Comparison of ENCODE assay signal across 8 cellular contexts in genomic region chr5:71454913-71455312, GRCh38. TPM values are rescaled to one million over a fixed set of nuclear protein-coding genes. Genes with fewer than 3 reads are reported as not detected.
A peak's percentile ranks its signal among the peaks of the same experiment; 100 is the strongest.
DNase-seq lines count a peak whose midpoint lies in the region; ATAC-seq, FAIRE-seq and TF ChIP-seq lines count a peak whose summit lies in the region.

No MANE protein-coding gene starts in this region.

- H2BK20ac ChIP-seq in H1 (ENCODE audit: low read length), result no peak overlapping the region

- CTCF ChIA-PET in H1 (lab: Charles Lee; ENCODE audit: partially characterized antibody), result no interaction called here

- H2BK120ac ChIP-seq in H1 (replicated peaks; ENCODE audit: low read depth, low read length), result no peak overlapping the region

- ATAC-seq in HG02610 (IDR thresholded peaks at IDR 0.05; ENCODE audit: unreplicated experiment) (no peak), HG02678 (IDR thresholded peaks at IDR 0.05; ENCODE audit: unreplicated experiment) (no peak)

- H2BK12ac ChIP-seq in H1 (ENCODE audit: low read depth, low read length), result no peak overlapping the region

- H3K36me3 Mint-ChIP-seq in CD14-positive monocyte, result peaks cover 12 to 16% of the 10 kb centered on the region in 2 donors

- WGBS in H1 (ENCODE audit: extremely low coverage in 1 of 2, insufficient coverage in 1 of 2, insufficient read length in 1 of 2, insufficient replicate concordance in 2 of 2, low coverage in 1 of 2, low lambda C conversion rate in 2 of 2, missing lambda C conversion rate in 1 of 2), 2 experiments, result 79% methylated on average over 19 of the region's 19 CpGs; no CpG with 5 or more reads in 1 of the 2 experiments

- no peaks in the 10 kb centered on the region for H3K9me2 ChIP-seq in OCI-LY1 (ENCODE audit: low read depth, low read length)

- peak overlapping the region; percentile 12; the same call in 1 of the 2 replicates for H4K8ac ChIP-seq in H1 (ENCODE audit: extremely low read depth, insufficient read depth, low read length)

- no peak overlapping the region for H4K5ac ChIP-seq in H1 (ENCODE audit: insufficient read length, low read depth, low read length)

- no peaks in the 10 kb centered on the region for H3F3A ChIP-seq in OCI-LY1 (ENCODE audit: insufficient read depth, low read length)

- TF ChIP-seq POLR2A in H1 (IDR thresholded peaks at IDR 0.05; ENCODE audit: control extremely low read depth in 1 of 2, low read depth in 2 of 2, low read length in 2 of 2), result no peak

- DNase-seq in CD14-positive monocyte (ENCODE audit: low spot score) (no peak), H1 (ENCODE audit: low read depth in 1 of 2, low spot score in 2 of 2) (no peak), osteoblast (ENCODE audit: insufficient read length, low spot score, missing footprints) (no peak), epidermal melanocyte (ENCODE audit: insufficient read length, low spot score) (no peak), SHP77 treated with DMSO at 0.1 percent for 48 hours (lab: John Stamatoyannopoulos, UW) (no peak)

- TF ChIP-seq CTCF in CD14-positive monocyte (IDR thresholded peaks at IDR 0.05) (no peak), OCI-LY1 (IDR thresholded peaks at IDR 0.05; ENCODE audit: low read length) (no peak), H1 (IDR thresholded peaks at IDR 0.05; ENCODE audit: control extremely low read depth in 1 of 3, insufficient read depth in 1 of 3, low read depth in 1 of 3, low read length in 3 of 3) (no peak), osteoblast (IDR thresholded peaks at IDR 0.05; ENCODE audit: extremely low read depth, low read depth, low read length) (no peak)

- H3K27me3 Mint-ChIP-seq in CD14-positive monocyte (ENCODE audit: low read depth in 3 of 3), result peaks cover 14 to 24% (median 14%) of the 10 kb centered on the region in 3 donors

- H3K27ac ChIP-seq in OCI-LY1 (ENCODE audit: low read depth, low read length, poor library complexity, severe bottlenecking) (no peak overlapping the region), H1 (ENCODE audit: low read depth, low read length) (no peak overlapping the region; the same call in 1 of the 2 replicates), osteoblast (ENCODE audit: low read depth, low read length) (peak overlapping the region; percentile 86)

- H3K56ac ChIP-seq in H1 (replicated peaks; ENCODE audit: insufficient read length, low read depth, low read length), result no peak overlapping the region

- TF ChIP-seq EP300 in H1 (IDR thresholded peaks at IDR 0.05; ENCODE audit: borderline replicate concordance in 1 of 2, low read depth in 2 of 2, low read length in 2 of 2), result no peak

- H2AK5ac ChIP-seq in H1 (ENCODE audit: low read depth, low read length), result no peak overlapping the region

- peak overlapping the region; percentile 92 to 98 (median 97) for H3K27ac Mint-ChIP-seq in CD14-positive monocyte

- no peaks in the 10 kb centered on the region for H3K27me3 ChIP-seq in OCI-LY1 (ENCODE audit: insufficient read depth, low read length)
- no peaks in the 10 kb centered on the region for H3K27me3 ChIP-seq in H1 (replicated peaks in 1 of 4; ENCODE audit: control insufficient read depth in 3 of 4, extremely low read depth in 1 of 4, insufficient read depth in 3 of 4, low read length in 3 of 4)
- H3K27me3 ChIP-seq in osteoblast (ENCODE audit: insufficient read depth, low read length), result peaks cover 15% of the 10 kb centered on the region

- H3K4me1 ChIP-seq in OCI-LY1 (ENCODE audit: insufficient read depth, low read length, severe bottlenecking), result peaks cover 21% of the 10 kb centered on the region
- no peaks in the 10 kb centered on the region; a peak in 1 of 7 replicates for H3K4me1 ChIP-seq in H1 (replicated peaks in 1 of 4; ENCODE audit: control insufficient read depth in 3 of 4, insufficient read depth in 4 of 4, low read length in 3 of 4)
- peaks cover 8% of the 10 kb centered on the region for H3K4me1 ChIP-seq in osteoblast (ENCODE audit: insufficient read depth, low read length)

- H3K4me1 Mint-ChIP-seq in CD14-positive monocyte, result peaks cover 22% of the 10 kb centered on the region

- no peaks in the 10 kb centered on the region for H3K79me1 ChIP-seq in H1 (ENCODE audit: low read depth, low read length)

- no peak overlapping the region; the same call in 1 of the 2 replicates for H3K9ac ChIP-seq in OCI-LY1 (ENCODE audit: low read length)
- peak overlapping the region in 2 of 4 experiments; percentile 93; a peak in 2 of 7 replicates for H3K9ac ChIP-seq in H1 (replicated peaks in 1 of 4; ENCODE audit: extremely low read depth in 1 of 4, low read depth in 3 of 4, low read length in 3 of 4)

- intact Hi-C loops in CD14-positive monocyte (cut with micrococcal nuclease), result loop anchor here in 1 of 2 donors (10.0 kb wide), 1 partner anchor 130 kb away; the partner anchor contains the start of gene MCCC2

- H3K4me3 ChIP-seq in OCI-LY1 (ENCODE audit: low read depth, low read length, poor library complexity, severe bottlenecking) (peak overlapping the region; percentile 87), H1 (ENCODE audit: extremely low read depth in 1 of 4, insufficient read depth in 2 of 4, low read depth in 3 of 4, low read length in 4 of 4) (peak overlapping the region; percentile 93 to 98 (median 98); a peak in 6 of 8 replicates), osteoblast (ENCODE audit: insufficient read depth, low read length) (peak overlapping the region; percentile 86)

- H2BK5ac ChIP-seq in H1 (ENCODE audit: low read depth, low read length), result no peak overlapping the region

- no peak overlapping the region for H4K91ac ChIP-seq in H1 (replicated peaks; ENCODE audit: insufficient read length, low read length)

- no peak overlapping the region for H3K18ac ChIP-seq in H1 (ENCODE audit: extremely low read depth, low read length)

- no peak overlapping the region for H3K14ac ChIP-seq in H1 (ENCODE audit: insufficient read length)

- H3K23ac ChIP-seq in H1 (ENCODE audit: insufficient read length), result no peak overlapping the region

- H3K4me2 ChIP-seq in OCI-LY1 (ENCODE audit: low read length), result peak overlapping the region; percentile 94
- H3K4me2 ChIP-seq in H1 (ENCODE audit: insufficient read depth in 1 of 2, low read depth in 2 of 2, low read length in 2 of 2), result peak overlapping the region; percentile 75 to 77
- H3K4me2 ChIP-seq in osteoblast (ENCODE audit: insufficient read depth, low read length), result peak overlapping the region; percentile 95

- peak overlapping the region; percentile 97 to 99 for H3K4me3 Mint-ChIP-seq in CD14-positive monocyte

- H4K20me1 ChIP-seq in OCI-LY1 (ENCODE audit: insufficient read depth, low read length), result no peaks in the 10 kb centered on the region
- H4K20me1 ChIP-seq in H1 (replicated peaks in 1 of 2; ENCODE audit: control insufficient read depth in 1 of 2, insufficient read depth in 2 of 2, low read length in 2 of 2), result no peaks in the 10 kb centered on the region
- peaks cover 12% of the 10 kb centered on the region for H4K20me1 ChIP-seq in osteoblast (ENCODE audit: insufficient read depth, low read length)

- peaks cover 2% of the 10 kb centered on the region; the same call in 1 of the 2 replicates for H3K23me2 ChIP-seq in H1 (ENCODE audit: low read depth, low read length)

- peaks cover 22% of the 10 kb centered on the region for H3K79me2 ChIP-seq in OCI-LY1 (ENCODE audit: insufficient read depth, low read length)
- peaks cover 6 to 35% of the 10 kb centered on the region in 2 experiments; a peak in 3 of 4 replicates for H3K79me2 ChIP-seq in H1 (ENCODE audit: control insufficient read depth in 1 of 2, insufficient read depth in 2 of 2, low read length in 2 of 2)
- H3K79me2 ChIP-seq in osteoblast (ENCODE audit: insufficient read depth, low read length), result peaks cover 39% of the 10 kb centered on the region

- H3K9me3 Mint-ChIP-seq in CD14-positive monocyte, result peaks cover 0 to 2% (median 0%) of the 10 kb centered on the region in 7 donors

- H3K9me3 ChIP-seq in OCI-LY1 (ENCODE audit: low read length), result no peaks in the 10 kb centered on the region
- H3K9me3 ChIP-seq in H1 (ENCODE audit: insufficient read depth in 2 of 2, low read depth in 1 of 2, low read length in 1 of 2), result no peaks in the 10 kb centered on the region
- H3K9me3 ChIP-seq in osteoblast (ENCODE audit: low read depth, low read length), result no peaks in the 10 kb centered on the region

- TF ChIP-seq RAD21 in H1 (IDR thresholded peaks at IDR 0.05 in 1 of 2, conservative IDR thresholded peaks at IDR 0.05 in 1 of 2; ENCODE audit: low read depth in 2 of 2, low read length in 2 of 2), result no peak

- POLR2A ChIA-PET in H1 (lab: Charles Lee; ENCODE audit: partially characterized antibody), result interaction anchor here (1.1 to 1.5 kb wide), 5 partner anchors 21 to 132 kb away, joined by 3 to 6 read pairs (median 3); partner anchors contain the start of gene MCCC2

- no peak for FAIRE-seq in H1 (lab: Jason Lieb, UNC)

- H2AFZ ChIP-seq in OCI-LY1 (ENCODE audit: low read length), result peak overlapping the region; percentile 67
- H2AFZ ChIP-seq in H1 (ENCODE audit: low read length), result peak overlapping the region; percentile 88
- H2AFZ ChIP-seq in osteoblast (ENCODE audit: low read length), result peak overlapping the region; percentile 93

- no peak overlapping the region for H2BK15ac ChIP-seq in H1 (ENCODE audit: low read length)

- H3K4ac ChIP-seq in H1 (replicated peaks; ENCODE audit: insufficient read length, low read depth, low read length), result no peak overlapping the region

- H3K36me3 ChIP-seq in OCI-LY1 (ENCODE audit: insufficient read depth, low read length), result peaks cover 16% of the 10 kb centered on the region
- peaks cover 3 to 15% (median 9%) of the 10 kb centered on the region in 4 experiments; a peak in 4 of 8 replicates for H3K36me3 ChIP-seq in H1 (ENCODE audit: control insufficient read depth in 2 of 4, insufficient read depth in 4 of 4, low read length in 3 of 4)
- H3K36me3 ChIP-seq in osteoblast (ENCODE audit: insufficient read depth, low read length), result peaks cover 15% of the 10 kb centered on the region

TF ChIP-seq in H1, 55 proteins besides CTCF, POLR2A, EP300 and RAD21:
- no peak for TF ChIP-seq CEBPB (IDR thresholded peaks at IDR 0.05; ENCODE audit: low read depth, low read length)

RNA-seq across cellular contexts. Expression of gene BDP1, which starts 0.5 kb away (rescaled TPM):
- polyA plus RNA-seq in CD14-positive monocyte (1 to 10 TPM; 2.0 to 2.7 TPM), H1 (2011; rRNA removed) (3.6 and 4.7 TPM in 2 replicates)
- total RNA-seq in H1 (2021; fragmentation: NEBNext Ultra II Directional; extraction: Animal tissue kit (Norgen Biotek cat#: 25700)), result 28.9 and 32.1 TPM in 2 replicates
- 6.1 TPM for polyA plus RNA-seq in H1 (2011; cell fraction: cytosol; rRNA removed)
- 11.0 TPM for polyA plus RNA-seq in H1 (2011; cell fraction: nucleus; rRNA removed)
- polyA plus RNA-seq in H1 (2012, experiment 1 of 2), result 4.8 to 12.8 TPM (median 6.7 TPM) in 4 replicates
- 0.64 TPM for polyA plus RNA-seq in H1 (2012, experiment 2 of 2)
- polyA plus RNA-seq in H1 (2013, experiment 1 of 2), result 18.4 TPM
- polyA plus RNA-seq in H1 (2013, experiment 2 of 2), result 16.2 TPM
- polyA minus RNA-seq in H1 (2011; rRNA and poly(A)+ RNA removed), result 17.6 and 27.9 TPM in 2 replicates
- polyA minus RNA-seq in H1 (2011; cell fraction: cytosol; rRNA and poly(A)+ RNA removed), result 12.3 TPM
- polyA minus RNA-seq in H1 (2011; cell fraction: nucleus; rRNA and poly(A)+ RNA removed), result 56.7 TPM
- total RNA-seq in osteoblast, result 20.0 and 20.3 TPM in 2 replicates
